Comparison of ENCODE assay signal across 1 cellular context in the genomic region with DNA sequence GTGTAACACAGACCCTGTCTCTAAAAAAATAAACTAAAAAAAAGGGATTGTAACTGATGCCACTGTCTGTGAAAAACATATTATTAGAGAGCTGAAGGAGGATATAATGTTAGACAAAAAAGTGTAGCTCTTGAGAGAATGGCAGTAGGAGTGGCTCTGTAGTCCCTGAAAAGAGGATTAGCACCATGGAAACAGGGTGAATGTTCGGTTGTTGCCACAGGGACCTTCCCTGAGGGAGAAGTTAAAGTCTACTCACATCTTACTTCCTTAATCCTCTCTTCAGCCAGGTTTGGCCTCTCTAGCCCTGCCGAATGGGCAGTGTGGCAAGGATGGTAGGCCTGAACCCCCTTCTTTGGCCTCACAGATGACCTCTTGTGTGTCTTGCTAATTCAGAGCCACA.
TF ChIP-seq lines count a peak whose summit lies in the region.

No MANE protein-coding gene starts in this region.

TF ChIP-seq in SK-N-SH treated with all-trans-retinoic acid at 6 μM for 48 hours, 23 proteins besides CTCF, POLR2A, EP300 and RAD21 (continued from another document):
- TF ChIP-seq CSDC2 (CRISPR knock-in tag; IDR thresholded peaks at IDR 0.05) = no peak
- TF ChIP-seq RARB (CRISPR knock-in tag; IDR thresholded peaks at IDR 0.05) = no peak
